19 cellular contexts compared by ENCODE assay signal in the genomic region with DNA sequence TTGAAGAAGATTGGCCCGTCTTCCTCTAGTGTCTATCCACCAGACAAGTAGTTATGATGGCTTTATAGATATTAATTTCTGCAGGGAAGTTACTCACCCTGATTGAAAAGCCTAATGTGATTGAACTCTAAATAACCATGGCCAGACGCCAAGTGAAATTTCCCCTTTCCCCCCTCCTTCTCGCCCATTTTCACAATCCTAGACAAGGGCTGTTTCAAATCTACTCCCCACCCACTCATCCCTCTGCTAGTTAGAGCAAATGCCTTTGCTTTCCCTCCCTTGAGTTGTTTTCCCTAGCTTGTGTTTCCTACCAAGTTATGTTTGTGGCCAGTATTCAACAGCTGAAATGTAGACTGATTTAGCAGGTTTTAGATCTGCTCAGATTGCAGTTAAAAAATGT.
DNase-seq lines count a peak whose midpoint lies in the region; ATAC-seq and TF ChIP-seq lines count a peak whose summit lies in the region.
"Had no signal": no experiment of that assay in that cellular context is flagged by ENCODE, and none has a peak within 500 bp of the region (broad histone marks: within the 10 kb centered on the region; RNA-seq: fewer than 3 reads in every experiment).

No MANE protein-coding gene starts in this region.

- no peaks in the 10 kb centered on the region for H3K4me1 ChIP-seq in ovary (ENCODE audit: insufficient read depth)
- H3K4me1 ChIP-seq: ascending aorta had no signal

- TF ChIP-seq CTCF in ovary (IDR thresholded peaks at IDR 0.05) = no peak

- peaks cover 0 to under 1% of the 10 kb centered on the region in 2 donors for H3K4me1 Mint-ChIP-seq in natural killer cell treated with Interleukin-12 subunit alpha and Interleukin-12 subunit beta and Interleukin-15 and Interleukin-18, amount 100 ng/mL, for 72 hours (ENCODE audit: low read depth in 2 of 2)
- H3K4me1 Mint-ChIP-seq: IgD-negative memory B cell had no signal

- no peak overlapping the region for H3K4me3 ChIP-seq in ovary
- H3K4me3 ChIP-seq: ascending aorta, thoracic aorta had no signal

- 30 to 46% (median 32%) methylated on average over 3 of the region's 3 CpGs for WGBS in ovary, 3 donors

- no peaks in the 10 kb centered on the region for H3K36me3 ChIP-seq in ovary
- H3K36me3 ChIP-seq: ascending aorta, thoracic aorta had no signal

- no peak for ATAC-seq in natural killer cell treated with Interleukin-12 subunit alpha and Interleukin-12 subunit beta and Interleukin-15 and Interleukin-18, amount 100 ng/mL, for 72 hours
- ATAC-seq: right cardiac atrium; stimulated activated naive CD8-positive, alpha-beta T cell treated with anti-CD3 and anti-CD28 coated beads, Interleukin-15, Interleukin-2, amounts not matched to agents 100 U/mL and 50 U/mL, for 24 hours had no signal

- TF ChIP-seq POLR2A in ovary (IDR thresholded peaks at IDR 0.05) = no peak

- no peak overlapping the region for H3K27ac ChIP-seq in ovary
- H3K27ac ChIP-seq: ascending aorta, thoracic aorta had no signal

- no peaks in the 10 kb centered on the region for H3K9me3 ChIP-seq in ovary
- H3K9me3 ChIP-seq: ascending aorta, thoracic aorta had no signal

- intact Hi-C loops in ovary (cut with DNase I) = no loop called here

- no peak overlapping the region for H3K27ac Mint-ChIP-seq in natural killer cell treated with Interleukin-12 subunit alpha and Interleukin-12 subunit beta and Interleukin-15 and Interleukin-18, amount 100 ng/mL, for 72 hours
- H3K27ac Mint-ChIP-seq: activated CD4-positive, alpha-beta memory T cell treated with anti-CD3 and anti-CD28 coated beads for 36 hours; activated naive CD8-positive, alpha-beta T cell; IgD-negative memory B cell had no signal

- DNase-seq in D341Med (ENCODE audit: low spot score) (peak; percentile 68), OCI-M1 (lab: John Stamatoyannopoulos, UW) (peak; percentile 10), fibroblast of peridontal ligament (ENCODE audit: extremely low read depth) (peak; percentile 24), putamen (ENCODE audit: low spot score) (peak; percentile 5), ovary (no peak), NCI-H1436 (lab: John Stamatoyannopoulos, UW) (no peak)
- no peak for DNase-seq in natural killer cell treated with Interleukin-12 subunit alpha and Interleukin-12 subunit beta and Interleukin-15 and Interleukin-18, amount 100 ng/mL, for 72 hours (ENCODE audit: low spot score)
- DNase-seq: activated CD4-positive, alpha-beta memory T cell treated with anti-CD3 and anti-CD28 coated beads for 36 hours; DMS 273 treated with DMSO at 0.1 percent for 48 hours; kidney glomerular epithelial cell; NCI-H1417 treated with DMSO at 0.1 percent for 48 hours; NCI-H526 treated with DMSO at 0.1 percent for 48 hours; right cardiac atrium; SHP77; stimulated activated naive CD8-positive, alpha-beta T cell treated with anti-CD3 and anti-CD28 coated beads, Interleukin-15, Interleukin-2, amounts not matched to agents 100 U/mL and 50 U/mL, for 24 hours had no signal

- no peak overlapping the region for H3K4me3 Mint-ChIP-seq in natural killer cell treated with Interleukin-12 subunit alpha and Interleukin-12 subunit beta and Interleukin-15 and Interleukin-18, amount 100 ng/mL, for 72 hours
- H3K4me3 Mint-ChIP-seq: activated CD4-positive, alpha-beta memory T cell treated with anti-CD3 and anti-CD28 coated beads for 36 hours; activated naive CD8-positive, alpha-beta T cell; IgD-negative memory B cell had no signal

- peaks cover 10% of the 10 kb centered on the region for H3K9me3 Mint-ChIP-seq in natural killer cell treated with Interleukin-12 subunit alpha and Interleukin-12 subunit beta and Interleukin-15 and Interleukin-18, amount 100 ng/mL, for 72 hours

- H3K36me3 Mint-ChIP-seq in natural killer cell treated with Interleukin-12 subunit alpha and Interleukin-12 subunit beta and Interleukin-15 and Interleukin-18, amount 100 ng/mL, for 72 hours = no peaks in the 10 kb centered on the region
- H3K36me3 Mint-ChIP-seq: activated CD4-positive, alpha-beta memory T cell treated with anti-CD3 and anti-CD28 coated beads for 36 hours; activated naive CD8-positive, alpha-beta T cell; IgD-negative memory B cell had no signal

- H3K27me3 ChIP-seq in ovary = no peaks in the 10 kb centered on the region
- H3K27me3 ChIP-seq: ascending aorta had no signal

- no peak for TF ChIP-seq EP300 in ovary (IDR thresholded peaks at IDR 0.05)

- H3K27me3 Mint-ChIP-seq in natural killer cell treated with Interleukin-12 subunit alpha and Interleukin-12 subunit beta and Interleukin-15 and Interleukin-18, amount 100 ng/mL, for 72 hours = no peaks in the 10 kb centered on the region
- H3K27me3 Mint-ChIP-seq: activated CD4-positive, alpha-beta memory T cell treated with anti-CD3 and anti-CD28 coated beads for 36 hours; activated naive CD8-positive, alpha-beta T cell had no signal

Comparison
In these comparisons a context has a peak if more than half of its experiments do, and no peak if none do; other contexts are left out.
1. DNase-seq: peak in D341Med (single experiment), OCI-M1 (single experiment), fibroblast of peridontal ligament (single experiment) and putamen (single experiment); none in ovary (0 of 5), natural killer cell treated with Interleukin-12 subunit alpha and Interleukin-12 subunit beta and Interleukin-15 and Interleukin-18, amount 100 ng/mL, for 72 hours (single experiment) and NCI-H1436 (single experiment).